ENCODE assay signal across 8 cellular contexts in genomic region chr15:101980206-101980910, GRCh38.
DNase-seq lines count a peak whose midpoint lies in the region; ATAC-seq and TF ChIP-seq lines count a peak whose summit lies in the region.
"Not testable (repeated sequence)": the region's sequence is repeated elsewhere in the genome, so short reads cannot be mapped to it uniquely, and the experiment has no call there.

No MANE protein-coding gene starts in this region.

- not testable (repeated sequence) for H3K27ac ChIP-seq in PC-9; esophagus muscularis mucosa (replicated peaks in 1 of 4); right lobe of liver

- not testable (repeated sequence) for H3K9me3 ChIP-seq in PC-9 (ENCODE audit: insufficient read depth, low read depth); esophagus muscularis mucosa; right lobe of liver

- H3K4me1 Mint-ChIP-seq in activated CD4-positive, alpha-beta T cell treated with anti-CD3 and anti-CD28 coated beads for 36 hours, result not testable (repeated sequence)

- not testable (repeated sequence) for TF ChIP-seq CTCF in PC-9 (conservative IDR thresholded peaks at IDR 0.05); esophagus muscularis mucosa (IDR thresholded peaks at IDR 0.05); right lobe of liver (IDR thresholded peaks at IDR 0.05)

- POLR2A ChIA-PET in PC-9 (lab: Charles Lee; ENCODE audit: unreplicated experiment); activated CD4-positive, alpha-beta T cell treated with anti-CD3 and anti-CD28 coated beads for 36 hours (lab: Charles Lee): not testable (repeated sequence)

- not testable (repeated sequence) for H3K4me1 ChIP-seq in PC-9 (replicated peaks; ENCODE audit: insufficient read depth); esophagus muscularis mucosa; right lobe of liver

- 83% methylated on average over 53 of the region's 53 CpGs for WGBS in esophagus muscularis mucosa
- no CpG with 5 or more reads among the region's 53 CpGs for WGBS in right lobe of liver (ENCODE audit: insufficient coverage, low coverage, low lambda C conversion rate, missing lambda C conversion rate)

- H3K4me2 ChIP-seq in PC-9, result not testable (repeated sequence)

- TF ChIP-seq EP300 in esophagus muscularis mucosa (IDR thresholded peaks at IDR 0.05), result not testable (repeated sequence)

- H3K4me3 ChIP-seq in PC-9, esophagus muscularis mucosa, right lobe of liver: not testable (repeated sequence)

- H3K79me2 ChIP-seq in PC-9 (ENCODE audit: low read depth), result not testable (repeated sequence)

- not testable (repeated sequence) for H3K27me3 Mint-ChIP-seq in activated CD4-positive, alpha-beta T cell treated with anti-CD3 and anti-CD28 coated beads for 36 hours

- CTCF ChIA-PET in PC-9 (lab: Charles Lee); activated CD4-positive, alpha-beta T cell treated with anti-CD3 and anti-CD28 coated beads for 36 hours (lab: Charles Lee): not testable (repeated sequence)

- not testable (repeated sequence) for H3K9me3 Mint-ChIP-seq in activated CD4-positive, alpha-beta T cell treated with anti-CD3 and anti-CD28 coated beads for 36 hours (ENCODE audit: low read depth)

- not testable (repeated sequence) for H3K27me3 ChIP-seq in PC-9 (ENCODE audit: insufficient read depth, low read depth); esophagus muscularis mucosa; right lobe of liver

- H3K36me3 Mint-ChIP-seq in activated CD4-positive, alpha-beta T cell treated with anti-CD3 and anti-CD28 coated beads for 36 hours (ENCODE audit: low read depth), result not testable (repeated sequence)

- DNase-seq in 8988T (peak; percentile 22), GM19238 (ENCODE audit: insufficient read length, low spot score) (peak; percentile 4), PC-9 (peak; percentile 45 to 55), amniotic epithelial cell (ENCODE audit: low read depth) (peak; percentile 23), esophagus muscularis mucosa (ENCODE audit: extremely low spot score) (peak; percentile 42), right lobe of liver (peak; percentile 12 to 67 (median 38))
- DNase-seq in activated CD4-positive, alpha-beta T cell treated with anti-CD3 and anti-CD28 coated beads for 36 hours, result peak; percentile 52
- DNase-seq in sciatic nerve (ENCODE audit: low spot score), result not testable (repeated sequence)

- H3K9me2 ChIP-seq in PC-9 (ENCODE audit: insufficient read depth), result not testable (repeated sequence)

- H3K4me3 Mint-ChIP-seq in activated CD4-positive, alpha-beta T cell treated with anti-CD3 and anti-CD28 coated beads for 36 hours, result not testable (repeated sequence)

- intact Hi-C loops in PC-9 (cut with micrococcal nuclease; ENCODE audit: unreplicated experiment); activated CD4-positive, alpha-beta T cell treated with anti-CD3 and anti-CD28 coated beads for 36 hours (cut with DNase I, micrococcal nuclease); esophagus muscularis mucosa (cut with DNase I); right lobe of liver (cut with DNase I); sciatic nerve (cut with DNase I): not testable (repeated sequence)

- not testable (repeated sequence) for BruUV-seq in PC-9 (replicated peaks; lab: Mats Ljungman, UMichigan)

- H3F3A ChIP-seq in PC-9 (ENCODE audit: insufficient read depth, low read depth), result not testable (repeated sequence)

- H2AFZ ChIP-seq in PC-9, result not testable (repeated sequence)

- not testable (repeated sequence) for H4K20me1 ChIP-seq in PC-9 (ENCODE audit: insufficient read depth)

- peak; percentile 58 for ATAC-seq in activated CD4-positive, alpha-beta T cell treated with anti-CD3 and anti-CD28 coated beads for 36 hours
- ATAC-seq in right lobe of liver (peak; percentile 41 to 73 (median 56)), sciatic nerve (peak; percentile 77)

- H3K27ac Mint-ChIP-seq in activated CD4-positive, alpha-beta T cell treated with anti-CD3 and anti-CD28 coated beads for 36 hours, result not testable (repeated sequence)

- TF ChIP-seq POLR2A in esophagus muscularis mucosa (IDR thresholded peaks at IDR 0.05; ENCODE audit: low read depth); right lobe of liver (IDR thresholded peaks at IDR 0.05): not testable (repeated sequence)

- not testable (repeated sequence) for H3K36me3 ChIP-seq in PC-9 (ENCODE audit: low read depth); esophagus muscularis mucosa; right lobe of liver
